Comparison of ENCODE assay signal across 31 cellular contexts in genomic region chr1:202857136-202857610, GRCh38. TPM values are rescaled to one million over a fixed set of nuclear protein-coding genes. Genes with fewer than 3 reads are reported as not detected.
"Had no signal": no experiment of that assay in that cellular context is flagged by ENCODE, and none has a peak within 500 bp of the region (broad histone marks: within the 10 kb centered on the region; RNA-seq: fewer than 3 reads in every experiment).

No MANE protein-coding gene starts in this region.

- H3K27me3 ChIP-seq: ascending aorta, cardiac muscle cell, gastrocnemius medialis, pancreas, testis, upper lobe of left lung had no signal

- H3K36me3 ChIP-seq: ascending aorta, cardiac muscle cell, gastrocnemius medialis, lower lobe of right lung, pancreas, upper lobe of left lung had no signal

- H3K4me3 Mint-ChIP-seq: activated naive CD4-positive, alpha-beta T cell treated with anti-CD3 and anti-CD28 coated beads, Interleukin-2, amount 10 ng/mL, durations not matched to agents 7 days and 5 days; activated naive CD8-positive, alpha-beta T cell treated with anti-CD3 and anti-CD28 coated beads, Interleukin-2, amount 10 ng/mL, durations not matched to agents 7 days and 5 days; activated T-helper 1 cell treated with anti-CD3 and anti-CD28 coated beads, Interleukin-12 subunit alpha, Interleukin-12 subunit beta, Interleukin-2, Interleukin-4 antibody, amounts not matched to agents 30 ng/mL and 10 ng/mL and 1 ng/mL, durations not matched to agents 14 hours and 24 hours and 36 hours; effector memory CD8-positive, alpha-beta T cell; nephron progenitor cell had no signal

- H3K4me3 ChIP-seq: ascending aorta, cardiac muscle cell, gastrocnemius medialis, lower lobe of right lung, pancreas, psoas muscle, testis, upper lobe of left lung had no signal

- H3K27ac ChIP-seq: ascending aorta, cardiac muscle cell, pancreas, psoas muscle, testis, VCaP had no signal

- DNase-seq: activated CD4-positive, alpha-beta T cell treated with anti-CD3 and anti-CD28 coated beads for 48 hours; activated CD4-positive, alpha-beta T cell treated with anti-CD3 and anti-CD28 coated beads, Interleukin-2, amount 50 U/mL, for 48 hours; activated CD8-positive, alpha-beta memory T cell treated with anti-CD3 and anti-CD28 coated beads for 24 hours; activated gamma-delta T cell; activated naive CD4-positive, alpha-beta T cell treated with anti-CD3 and anti-CD28 coated beads, Interleukin-2, amount 10 ng/mL, durations not matched to agents 7 days and 5 days; activated naive CD8-positive, alpha-beta T cell treated with anti-CD3 and anti-CD28 coated beads, Interleukin-2, amount 10 ng/mL, durations not matched to agents 7 days and 5 days; cortex of kidney; effector memory CD8-positive, alpha-beta T cell; erythroblast; gastrocnemius medialis; glutamatergic neuron; islet precursor cell; lower lobe of right lung; mesendoderm; nephron progenitor cell; nucleus accumbens; pancreas; psoas muscle; stimulated activated naive CD4-positive, alpha-beta T cell treated with Interleukin-2 at 50 U/mL for 16 hours; testis; upper lobe of left lung had no signal

- H3K9me3 ChIP-seq: ascending aorta, gastrocnemius medialis, lower lobe of right lung, pancreas, psoas muscle, testis, upper lobe of left lung had no signal

- FAIRE-seq: pancreas, TTC549 had no signal

- H3K27ac Mint-ChIP-seq: activated naive CD4-positive, alpha-beta T cell treated with anti-CD3 and anti-CD28 coated beads, Interleukin-2, amount 10 ng/mL, durations not matched to agents 7 days and 5 days; activated naive CD8-positive, alpha-beta T cell treated with anti-CD3 and anti-CD28 coated beads, Interleukin-2, amount 10 ng/mL, durations not matched to agents 7 days and 5 days; activated T-helper 1 cell treated with anti-CD3 and anti-CD28 coated beads, Interleukin-12 subunit alpha, Interleukin-12 subunit beta, Interleukin-2, Interleukin-4 antibody, amounts not matched to agents 30 ng/mL and 10 ng/mL and 1 ng/mL, durations not matched to agents 14 hours and 24 hours and 36 hours had no signal

- H3K36me3 Mint-ChIP-seq: activated naive CD4-positive, alpha-beta T cell treated with anti-CD3 and anti-CD28 coated beads, Interleukin-2, amount 10 ng/mL, durations not matched to agents 7 days and 5 days; brain had no signal

- ATAC-seq: activated CD4-positive, CD25-positive, alpha-beta regulatory T cell treated with anti-CD3 and anti-CD28 coated beads, Interleukin-2, amount 50 U/mL, for 24 hours; effector memory CD8-positive, alpha-beta T cell; gastrocnemius medialis; lower lobe of right lung; pancreas; psoas muscle had no signal

- H3K9me3 Mint-ChIP-seq: activated naive CD4-positive, alpha-beta T cell treated with anti-CD3 and anti-CD28 coated beads, Interleukin-2, amount 10 ng/mL, durations not matched to agents 7 days and 5 days; activated naive CD8-positive, alpha-beta T cell treated with anti-CD3 and anti-CD28 coated beads, Interleukin-2, amount 10 ng/mL, durations not matched to agents 7 days and 5 days; activated T-helper 1 cell treated with anti-CD3 and anti-CD28 coated beads, Interleukin-12 subunit alpha, Interleukin-12 subunit beta, Interleukin-2, Interleukin-4 antibody, amounts not matched to agents 30 ng/mL and 10 ng/mL and 1 ng/mL, durations not matched to agents 14 hours and 24 hours and 36 hours; brain; effector memory CD8-positive, alpha-beta T cell; nephron progenitor cell had no signal

RNA-seq across cellular contexts. Expression of gene PCAT6, which starts 46.4 kb away (rescaled TPM):
- total RNA-seq: ascending aorta; cerebellum; mononuclear cell; T-helper 1 cell treated with Interleukin-12 subunit alpha and Interleukin-12 subunit beta and Interleukin-4 antibody, amounts not matched to agents 30 ng/mL and 1 ng/mL, for 36 hours had no signal
